In the genomic region with DNA sequence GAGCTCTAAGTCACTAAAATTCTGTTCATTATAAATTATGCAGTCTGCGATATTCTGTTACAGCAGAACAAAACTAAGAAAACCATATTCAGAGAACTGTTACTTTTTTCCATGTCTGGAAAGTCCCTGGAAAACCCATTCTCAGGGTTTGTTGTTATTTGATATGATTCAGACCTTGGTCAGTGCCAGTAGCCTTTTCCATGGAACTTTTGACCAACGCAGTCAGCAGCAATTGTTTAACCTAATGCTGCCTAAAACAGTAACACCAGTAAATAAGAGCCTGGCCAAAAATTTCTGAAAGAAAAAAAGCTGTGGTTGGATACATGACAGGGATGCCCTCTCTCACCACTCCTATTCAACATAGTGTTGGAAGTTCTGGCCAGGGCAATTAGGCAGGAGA, we compare ENCODE assay signal across 1 cellular context.
TF ChIP-seq lines count a peak whose summit lies in the region.

No MANE protein-coding gene starts in this region.

TF ChIP-seq in IMR-90, 13 proteins besides CTCF, POLR2A, EP300 and RAD21:
- no peak for TF ChIP-seq CHD1 (IDR thresholded peaks at IDR 0.05; ENCODE audit: low read depth, low read length)
- TF ChIP-seq CEBPB (IDR thresholded peaks at IDR 0.05; ENCODE audit: low read depth, low read length) = no peak
- no peak for TF ChIP-seq FOS (IDR thresholded peaks at IDR 0.05; ENCODE audit: low read depth, low read length)
- TF ChIP-seq RFX5 (IDR thresholded peaks at IDR 0.05; ENCODE audit: low read depth, low read length) = no peak
- TF ChIP-seq MXI1 (IDR thresholded peaks at IDR 0.05; ENCODE audit: borderline replicate concordance, low read depth, low read length) = no peak
- TF ChIP-seq USF2 (IDR thresholded peaks at IDR 0.05; ENCODE audit: low read depth, low read length) = no peak
- no peak for TF ChIP-seq MAFK (IDR thresholded peaks at IDR 0.05; ENCODE audit: low read depth, low read length)
- no peak for TF ChIP-seq RCOR1 (IDR thresholded peaks at IDR 0.05; ENCODE audit: insufficient replicate concordance, low read length)
- no peak for TF ChIP-seq BHLHE40 (IDR thresholded peaks at IDR 0.05; ENCODE audit: low read depth, low read length)
- no peak for TF ChIP-seq SMC3 (IDR thresholded peaks at IDR 0.05; ENCODE audit: low read depth, low read length)
- TF ChIP-seq, protein P1, sequence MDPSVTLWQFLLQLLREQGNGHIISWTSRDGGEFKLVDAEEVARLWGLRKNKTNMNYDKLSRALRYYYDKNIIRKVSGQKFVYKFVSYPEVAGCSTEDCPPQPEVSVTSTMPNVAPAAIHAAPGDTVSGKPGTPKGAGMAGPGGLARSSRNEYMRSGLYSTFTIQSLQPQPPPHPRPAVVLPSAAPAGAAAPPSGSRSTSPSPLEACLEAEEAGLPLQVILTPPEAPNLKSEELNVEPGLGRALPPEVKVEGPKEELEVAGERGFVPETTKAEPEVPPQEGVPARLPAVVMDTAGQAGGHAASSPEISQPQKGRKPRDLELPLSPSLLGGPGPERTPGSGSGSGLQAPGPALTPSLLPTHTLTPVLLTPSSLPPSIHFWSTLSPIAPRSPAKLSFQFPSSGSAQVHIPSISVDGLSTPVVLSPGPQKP (IDR thresholded peaks at IDR 0.05; ENCODE audit: borderline replicate concordance, low read depth, low read length) = no peak
- TF ChIP-seq NFE2L2 (IDR thresholded peaks at IDR 0.05; ENCODE audit: low read depth, low read length) = no peak
- TF ChIP-seq MAZ (IDR thresholded peaks at IDR 0.05; ENCODE audit: borderline replicate concordance, low read depth, low read length) = no peak
